Comparison of ENCODE assay signal across 7 cellular contexts in the genomic region with DNA sequence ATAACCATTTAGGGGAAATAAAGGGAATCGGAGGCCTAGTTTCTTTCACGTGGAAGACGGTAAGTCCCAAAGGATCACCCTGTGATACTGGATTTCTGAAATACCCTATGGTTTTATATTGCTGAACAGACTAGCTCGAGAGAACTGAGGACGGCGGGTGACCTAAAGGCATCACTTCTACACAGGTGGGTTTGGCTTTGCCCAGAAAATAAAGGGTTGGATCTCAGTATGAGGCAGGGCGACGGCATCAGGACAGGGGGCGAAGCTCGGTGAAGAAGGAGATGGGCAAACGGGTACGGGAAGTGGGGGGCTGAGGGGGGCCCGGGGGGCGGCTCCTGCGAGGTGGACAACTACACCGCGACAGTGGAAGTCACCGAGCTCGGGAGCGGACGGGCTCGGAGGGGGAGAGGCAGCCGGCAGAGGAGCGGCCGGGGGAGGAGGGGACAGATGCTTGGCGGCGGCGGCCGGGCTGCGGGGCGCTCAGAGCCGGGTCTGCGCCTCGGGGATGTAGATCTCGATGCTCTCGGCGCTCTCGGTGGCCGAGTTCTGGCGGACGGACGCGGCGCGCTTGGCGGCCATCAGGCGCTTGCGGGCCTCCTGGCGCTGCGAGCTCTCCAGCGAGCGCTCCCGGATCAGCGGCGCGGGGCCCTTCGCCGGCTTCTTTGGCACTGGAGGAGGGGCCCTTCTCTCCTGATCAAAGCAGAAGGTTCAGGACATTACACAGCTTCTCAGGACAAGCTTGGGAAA. TPM values are rescaled to one million over a fixed set of nuclear protein-coding genes. Genes with fewer than 3 reads are reported as not detected.
DNase-seq lines count a peak whose midpoint lies in the region; ATAC-seq and TF ChIP-seq lines count a peak whose summit lies in the region.

No MANE protein-coding gene starts in this region.

- peaks cover 37% of the 10 kb centered on the region for H3K4me1 Mint-ChIP-seq in WTC11

- H3K36me3 ChIP-seq in esophagus (ENCODE audit: control insufficient read depth in 2 of 2, insufficient read depth in 2 of 2, low read length in 1 of 2), result no peaks in the 10 kb centered on the region
- no peaks in the 10 kb centered on the region for H3K36me3 ChIP-seq in muscle layer of duodenum (ENCODE audit: control insufficient read depth in 1 of 2, insufficient read depth in 2 of 2, low read length in 2 of 2)
- no peaks in the 10 kb centered on the region for H3K36me3 ChIP-seq in uterus

- peak overlapping the region; percentile 38; the same call in 1 of the 2 replicates for H3K27ac Mint-ChIP-seq in WTC11

- H3K27ac ChIP-seq in esophagus (ENCODE audit: low read depth in 2 of 2, low read length in 1 of 2) (no peak overlapping the region), muscle layer of duodenum (ENCODE audit: low read length) (no peak overlapping the region), uterus (no peak overlapping the region)

- CTCF ChIA-PET in HEK293T (lab: Yijun Ruan, JAX), result interaction anchor here (1.1 to 1.4 kb wide), 2 partner anchors 9 to 17 kb away, joined by 4 to 5 read pairs; no protein-coding TSS in a partner anchor
- CTCF ChIA-PET in WTC11 (lab: Charles Lee), result interaction anchor here (0.6 to 4.3 kb wide), 15 partner anchors 10 to 370 kb away, joined by 3 to 30 read pairs (median 5); no protein-coding TSS in a partner anchor

- no peaks in the 10 kb centered on the region for H3K9me3 Mint-ChIP-seq in WTC11

- no peaks in the 10 kb centered on the region for H3K9me3 ChIP-seq in esophagus (ENCODE audit: control insufficient read depth in 2 of 2, insufficient read depth in 1 of 2, low read depth in 1 of 2, low read length in 1 of 2)
- H3K9me3 ChIP-seq in muscle layer of duodenum (ENCODE audit: control insufficient read depth in 1 of 2, low read length in 2 of 2), result no peaks in the 10 kb centered on the region
- no peaks in the 10 kb centered on the region for H3K9me3 ChIP-seq in uterus

- intact Hi-C loops in uterus (cut with DNase I; ENCODE audit: low total_unique reads), result no loop called here

- ATAC-seq in WTC11, result peak; percentile 82
- no peak for ATAC-seq in HG03442 (IDR thresholded peaks at IDR 0.05; ENCODE audit: unreplicated experiment)

- WGBS in esophagus, 2 donors, result 15 to 28% methylated on average over 26 to 58 of the region's 58 CpGs

- H3K36me3 Mint-ChIP-seq in WTC11, result no peaks in the 10 kb centered on the region

- TF ChIP-seq POLR2A in uterus (IDR thresholded peaks at IDR 0.05), result no peak

- peaks cover 0 to 5% of the 10 kb centered on the region in 2 donors for H3K27me3 ChIP-seq in esophagus (ENCODE audit: control insufficient read depth in 1 of 2, insufficient read depth in 2 of 2, low read length in 2 of 2)
- peaks cover 12% of the 10 kb centered on the region for H3K27me3 ChIP-seq in muscle layer of duodenum (ENCODE audit: low read depth, low read length)
- no peaks in the 10 kb centered on the region for H3K27me3 ChIP-seq in uterus

- H3K4me3 Mint-ChIP-seq in WTC11, result peak overlapping the region; percentile 79

- peak overlapping the region; percentile 38 to 39 for H3K4me3 ChIP-seq in esophagus (ENCODE audit: low read depth in 1 of 2, low read length in 2 of 2)
- peak overlapping the region; percentile 48 to 52 for H3K4me3 ChIP-seq in muscle layer of duodenum (ENCODE audit: low read depth in 1 of 2, low read length in 2 of 2)
- H3K4me3 ChIP-seq in uterus, result peak overlapping the region in 1 of 2 donors; percentile 25

- H3K4me1 ChIP-seq in esophagus (ENCODE audit: control insufficient read depth in 2 of 2, insufficient read depth in 2 of 2, low read length in 1 of 2) (no peaks in the 10 kb centered on the region), muscle layer of duodenum (ENCODE audit: control insufficient read depth in 1 of 2, insufficient read depth in 2 of 2, low read length in 2 of 2) (peaks cover 3 to 4% of the 10 kb centered on the region in 2 donors), uterus (no peaks in the 10 kb centered on the region)

- peaks cover 10% of the 10 kb centered on the region for H3K27me3 Mint-ChIP-seq in WTC11 (ENCODE audit: low read depth)

- POLR2A ChIA-PET in HEK293T (lab: Yijun Ruan, JAX), result no interaction called here
- POLR2A ChIA-PET in WTC11 (lab: Charles Lee), result interaction anchor here (0.6 to 1.3 kb wide), 3 partner anchors 23 to 201 kb away, joined by 3 to 5 read pairs (median 4); no protein-coding TSS in a partner anchor

- peak; percentile 50 for DNase-seq in HEK293T (ENCODE audit: extremely low spot score)
- DNase-seq in WTC11 (ENCODE audit: low spot score), result peak; percentile 78
- DNase-seq in uterus, result peak; percentile 15 to 27
- DNase-seq in dedifferentiated amniotic fluid mesenchymal stem cell (ENCODE audit: extremely low spot score), result no peak

- TF ChIP-seq CTCF in WTC11 (IDR thresholded peaks at IDR 0.05), result no peak
- no peak for TF ChIP-seq CTCF in uterus (IDR thresholded peaks at IDR 0.05)

TF ChIP-seq in HEK293T, 16 proteins besides CTCF, POLR2A, EP300 and RAD21:
- TF ChIP-seq FOXK2 (IDR thresholded peaks at IDR 0.05), result no peak
- TF ChIP-seq L3MBTL2 (conservative IDR thresholded peaks at IDR 0.05), result no peak
- no peak for TF ChIP-seq ELF4 (IDR thresholded peaks at IDR 0.05)
- TF ChIP-seq ARNT (IDR thresholded peaks at IDR 0.05), result no peak
- TF ChIP-seq PKNOX1 (IDR thresholded peaks at IDR 0.05), result no peak
- TF ChIP-seq BHLHE40 (IDR thresholded peaks at IDR 0.05; ENCODE audit: borderline replicate concordance), result no peak
- TF ChIP-seq NFRKB (IDR thresholded peaks at IDR 0.05), result no peak
- TF ChIP-seq FOXM1 (IDR thresholded peaks at IDR 0.05; ENCODE audit: borderline replicate concordance), result no peak
- TF ChIP-seq ZNF384 (IDR thresholded peaks at IDR 0.05), result no peak
- TF ChIP-seq SUZ12 (IDR thresholded peaks at IDR 0.05), result no peak
- TF ChIP-seq TARDBP (IDR thresholded peaks at IDR 0.05), result no peak
- TF ChIP-seq FOXA1 (IDR thresholded peaks at IDR 0.05), result no peak
- no peak for TF ChIP-seq CTBP1 (IDR thresholded peaks at IDR 0.05; ENCODE audit: borderline replicate concordance)
- no peak for TF ChIP-seq SP1 (IDR thresholded peaks at IDR 0.05)
- no peak for TF ChIP-seq LEF1 (IDR thresholded peaks at IDR 0.05; ENCODE audit: borderline replicate concordance)
- TF ChIP-seq HDGF (IDR thresholded peaks at IDR 0.05; ENCODE audit: borderline replicate concordance), result no peak

TF ChIP-seq in WTC11, 78 proteins besides CTCF, POLR2A, EP300 and RAD21:
- no peak for TF ChIP-seq NR3C1 (CRISPR knock-in tag; conservative IDR thresholded peaks at IDR 0.05; ENCODE audit: low read depth)
- TF ChIP-seq, protein P1, sequence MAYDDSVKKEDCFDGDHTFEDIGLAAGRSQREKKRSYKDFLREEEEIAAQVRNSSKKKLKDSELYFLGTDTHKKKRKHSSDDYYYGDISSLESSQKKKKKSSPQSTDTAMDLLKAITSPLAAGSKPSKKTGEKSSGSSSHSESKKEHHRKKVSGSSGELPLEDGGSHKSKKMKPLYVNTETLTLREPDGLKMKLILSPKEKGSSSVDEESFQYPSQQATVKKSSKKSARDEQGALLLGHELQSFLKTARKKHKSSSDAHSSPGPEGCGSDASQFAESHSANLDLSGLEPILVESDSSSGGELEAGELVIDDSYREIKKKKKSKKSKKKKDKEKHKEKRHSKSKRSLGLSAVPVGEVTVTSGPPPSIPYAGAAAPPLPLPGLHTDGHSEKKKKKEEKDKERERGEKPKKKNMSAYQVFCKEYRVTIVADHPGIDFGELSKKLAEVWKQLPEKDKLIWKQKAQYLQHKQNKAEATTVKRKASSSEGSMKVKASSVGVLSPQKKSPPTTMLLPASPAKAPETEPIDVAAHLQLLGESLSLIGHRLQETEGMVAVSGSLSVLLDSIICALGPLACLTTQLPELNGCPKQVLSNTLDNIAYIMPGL (CRISPR knock-in tag; IDR thresholded peaks at IDR 0.05), result no peak
- TF ChIP-seq ESRRA (CRISPR knock-in tag; IDR thresholded peaks at IDR 0.05; ENCODE audit: borderline replicate concordance), result no peak
- TF ChIP-seq MAX (CRISPR knock-in tag; IDR thresholded peaks at IDR 0.05), result no peak
- TF ChIP-seq, protein P2, sequence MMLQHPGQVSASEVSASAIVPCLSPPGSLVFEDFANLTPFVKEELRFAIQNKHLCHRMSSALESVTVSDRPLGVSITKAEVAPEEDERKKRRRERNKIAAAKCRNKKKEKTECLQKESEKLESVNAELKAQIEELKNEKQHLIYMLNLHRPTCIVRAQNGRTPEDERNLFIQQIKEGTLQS (CRISPR knock-in tag; conservative IDR thresholded peaks at IDR 0.05), result no peak
- no peak for TF ChIP-seq CREM (CRISPR knock-in tag; IDR thresholded peaks at IDR 0.05)
- TF ChIP-seq TCF7 (CRISPR knock-in tag; IDR thresholded peaks at IDR 0.05; ENCODE audit: low read depth), result no peak
- TF ChIP-seq ATF2 (CRISPR knock-in tag; IDR thresholded peaks at IDR 0.05; ENCODE audit: borderline replicate concordance, low read depth), result no peak
- no peak for TF ChIP-seq ETV6 (CRISPR knock-in tag; IDR thresholded peaks at IDR 0.05)

RNA-seq across cellular contexts. Expression of gene TGIF1, which starts 48.9 kb away (rescaled TPM):
- total RNA-seq in WTC11 (2021) (201 to 210 TPM (median 206 TPM) in 3 replicates), uterus (100 to 1,000 TPM in 2 of 4 donors, 10 to 100 TPM in 2; 34.1 to 161 (median 87.0) TPM)
- polyA plus RNA-seq in esophagus, result 10 to 100 TPM; 25.1 to 29.7 TPM
